In the genomic region with DNA sequence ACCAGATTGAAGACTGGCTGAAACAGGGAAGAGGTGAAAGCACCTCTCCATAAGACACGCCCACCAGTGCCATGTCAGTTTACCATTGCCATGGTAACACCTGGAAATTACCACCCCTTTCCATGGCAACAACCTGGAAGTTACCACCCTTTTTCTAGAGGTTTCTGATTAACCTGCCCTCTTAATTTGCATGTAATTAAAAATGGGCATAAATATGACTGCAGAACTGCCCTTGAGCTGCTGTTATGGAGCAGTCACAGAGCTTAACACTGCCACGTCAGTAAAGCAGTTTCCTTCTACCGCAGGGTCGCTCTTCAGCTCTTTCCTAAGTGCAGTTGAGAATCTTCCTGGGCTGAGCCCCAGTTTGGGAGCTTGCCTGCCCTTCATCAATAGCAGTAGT, we compare ENCODE assay signal across 8 cellular contexts. TPM values are rescaled to one million over a fixed set of nuclear protein-coding genes. Genes with fewer than 3 reads are reported as not detected.
A peak's percentile ranks its signal among the peaks of the same experiment; 100 is the strongest.
DNase-seq lines count a peak whose midpoint lies in the region; ATAC-seq, FAIRE-seq and TF ChIP-seq lines count a peak whose summit lies in the region.

No MANE protein-coding gene starts in this region.

- H3K27me3 Mint-ChIP-seq in stimulated activated naive CD8-positive, alpha-beta T cell treated with anti-CD3 and anti-CD28 coated beads, Interleukin-15, Interleukin-2, amounts not matched to agents 100 ng/mL and 50 ng/mL, for 24 hours: no peaks in the 10 kb centered on the region

- no peaks in the 10 kb centered on the region for H3K36me3 ChIP-seq in OCI-LY1 (ENCODE audit: insufficient read depth, low read length)
- no peaks in the 10 kb centered on the region for H3K36me3 ChIP-seq in endothelial cell of umbilical vein (ENCODE audit: control insufficient read depth in 2 of 2, extremely low read depth in 1 of 2, insufficient read depth in 2 of 2, low read length in 2 of 2)

- H2AFZ ChIP-seq in OCI-LY1 (ENCODE audit: low read length): no peak overlapping the region
- H2AFZ ChIP-seq in endothelial cell of umbilical vein (ENCODE audit: low read depth, low read length): no peak overlapping the region

- H3K27me3 ChIP-seq in OCI-LY1 (ENCODE audit: insufficient read depth, low read length) (no peaks in the 10 kb centered on the region), endothelial cell of umbilical vein (ENCODE audit: control insufficient read depth in 2 of 2, insufficient read depth in 2 of 2, low read length in 2 of 2) (no peaks in the 10 kb centered on the region)

- no peaks in the 10 kb centered on the region for H3K9me2 ChIP-seq in OCI-LY1 (ENCODE audit: low read depth, low read length)

- peaks cover 92% of the 10 kb centered on the region for H3K4me1 Mint-ChIP-seq in stimulated activated naive CD8-positive, alpha-beta T cell treated with anti-CD3 and anti-CD28 coated beads, Interleukin-15, Interleukin-2, amounts not matched to agents 100 ng/mL and 50 ng/mL, for 24 hours (ENCODE audit: low read depth)

- no peaks in the 10 kb centered on the region for H3K9me1 ChIP-seq in endothelial cell of umbilical vein (replicated peaks; ENCODE audit: control insufficient read depth, extremely low read depth, insufficient read depth, low read length)

- no peak for TF ChIP-seq POLR2A in endothelial cell of umbilical vein (IDR thresholded peaks at IDR 0.05; ENCODE audit: low read depth, low read length)

- no TSS peak for BruUV-seq in endothelial cell of umbilical vein (replicated peaks; lab: Mats Ljungman, UMichigan)

- H3K27ac ChIP-seq in OCI-LY1 (ENCODE audit: low read depth, low read length, poor library complexity, severe bottlenecking) (peak overlapping the region; percentile 71), endothelial cell of umbilical vein (ENCODE audit: insufficient read depth, low read depth, low read length) (peak overlapping the region; percentile 67)

- no peaks in the 10 kb centered on the region for H3F3A ChIP-seq in OCI-LY1 (ENCODE audit: insufficient read depth, low read length)

- H3K36me3 Mint-ChIP-seq in stimulated activated naive CD8-positive, alpha-beta T cell treated with anti-CD3 and anti-CD28 coated beads, Interleukin-15, Interleukin-2, amounts not matched to agents 100 ng/mL and 50 ng/mL, for 24 hours (ENCODE audit: low read depth): peaks cover 9% of the 10 kb centered on the region

- intact Hi-C loops in endothelial cell of umbilical vein (cut with micrococcal nuclease): no loop called here

- H3K4me3 Mint-ChIP-seq in stimulated activated naive CD8-positive, alpha-beta T cell treated with anti-CD3 and anti-CD28 coated beads, Interleukin-15, Interleukin-2, amounts not matched to agents 100 ng/mL and 50 ng/mL, for 24 hours: peak overlapping the region; percentile 74

- peak overlapping the region; percentile 27 for H3K4me3 ChIP-seq in OCI-LY1 (ENCODE audit: low read depth, low read length, poor library complexity, severe bottlenecking)
- no peak overlapping the region for H3K4me3 ChIP-seq in endothelial cell of umbilical vein (replicated peaks in 1 of 3; ENCODE audit: insufficient read depth in 1 of 3, low read depth in 1 of 3, low read length in 3 of 3)

- H3K9me3 ChIP-seq in OCI-LY1 (ENCODE audit: low read length): no peaks in the 10 kb centered on the region
- no peaks in the 10 kb centered on the region for H3K9me3 ChIP-seq in endothelial cell of umbilical vein (replicated peaks; ENCODE audit: control insufficient read depth, insufficient read depth, low read length)

- no peak for TF ChIP-seq CTCF in OCI-LY1 (IDR thresholded peaks at IDR 0.05; ENCODE audit: low read length)
- TF ChIP-seq CTCF in endothelial cell of umbilical vein (IDR thresholded peaks at IDR 0.05; ENCODE audit: extremely low read depth in 1 of 2, insufficient read depth in 1 of 2, low read depth in 1 of 2, low read length in 2 of 2): no peak
- no peak for TF ChIP-seq CTCF in D721Med (IDR thresholded peaks at IDR 0.05; ENCODE audit: insufficient read depth, missing control alignments)
- no peak for TF ChIP-seq CTCF in omental fat pad (IDR thresholded peaks at IDR 0.05)

- DNase-seq in endothelial cell of umbilical vein (ENCODE audit: low read depth, low spot score) (peak; percentile 68), D721Med (ENCODE audit: insufficient read length, low spot score) (no peak), GOT3 (lab: John Stamatoyannopoulos, UW) (no peak), omental fat pad (ENCODE audit: low spot score) (no peak)

- CTCF ChIA-PET in endothelial cell of umbilical vein (lab: Charles Lee): interaction anchor here (1.0 to 1.5 kb wide), 6 partner anchors 10 to 54 kb away, joined by 3 to 6 read pairs (median 4); a partner anchor contains a TSS

- no peaks in the 10 kb centered on the region for H3K9me3 Mint-ChIP-seq in stimulated activated naive CD8-positive, alpha-beta T cell treated with anti-CD3 and anti-CD28 coated beads, Interleukin-15, Interleukin-2, amounts not matched to agents 100 ng/mL and 50 ng/mL, for 24 hours

- H3K79me2 ChIP-seq in OCI-LY1 (ENCODE audit: insufficient read depth, low read length) (0 out of 2 replicates have a peak, but pooled peaks cover 7% of the 10 kb centered on the region), endothelial cell of umbilical vein (ENCODE audit: control insufficient read depth, insufficient read depth, low read length) (peaks cover 76% of the 10 kb centered on the region)

- H3K4me1 ChIP-seq in OCI-LY1 (ENCODE audit: insufficient read depth, low read length, severe bottlenecking) (peaks cover 54% of the 10 kb centered on the region), endothelial cell of umbilical vein (ENCODE audit: control insufficient read depth, extremely low read depth, insufficient read depth, low read length) (peaks cover 41% of the 10 kb centered on the region)

- H4K20me1 ChIP-seq in OCI-LY1 (ENCODE audit: insufficient read depth, low read length): no peaks in the 10 kb centered on the region
- H4K20me1 ChIP-seq in endothelial cell of umbilical vein (replicated peaks; ENCODE audit: control insufficient read depth, extremely low read depth, insufficient read depth, low read length): no peaks in the 10 kb centered on the region

- H3K9ac ChIP-seq in OCI-LY1 (ENCODE audit: low read length): peak overlapping the region; percentile 49; the same call in 1 of the 2 replicates
- H3K9ac ChIP-seq in endothelial cell of umbilical vein (replicated peaks; ENCODE audit: extremely low read depth, insufficient read depth, low read length): peak overlapping the region; percentile 40

- H3K4me2 ChIP-seq in OCI-LY1 (ENCODE audit: low read length) (peak overlapping the region; percentile 54), endothelial cell of umbilical vein (ENCODE audit: insufficient read depth, low read length) (peak overlapping the region; percentile 66)

- POLR2A ChIA-PET in endothelial cell of umbilical vein (lab: Charles Lee): interaction anchor here (0.5 to 0.7 kb wide), 2 partner anchors 11 to 17 kb away, joined by 3 to 4 read pairs; no protein-coding TSS in a partner anchor

- H3K27ac Mint-ChIP-seq in stimulated activated naive CD8-positive, alpha-beta T cell treated with anti-CD3 and anti-CD28 coated beads, Interleukin-15, Interleukin-2, amounts not matched to agents 100 ng/mL and 50 ng/mL, for 24 hours: peak overlapping the region; percentile 95

- ATAC-seq in GM18519 (IDR thresholded peaks at IDR 0.05; ENCODE audit: low FRiP score, unreplicated experiment) (peak; percentile 30), GM21786 (IDR thresholded peaks at IDR 0.05; ENCODE audit: unreplicated experiment) (peak; percentile 42), omental fat pad (ENCODE audit: low FRiP score) (no peak)

- FAIRE-seq in endothelial cell of umbilical vein (lab: Jason Lieb, UNC): peak; percentile 12
- no peak for FAIRE-seq in D721Med (lab: Jason Lieb, UNC)

- dilution Hi-C loops in endothelial cell of umbilical vein (cut with MboI; ENCODE audit: extremely low pct_ligation_motif_present, low sequenced_read_pairs): no loop called here

TF ChIP-seq in endothelial cell of umbilical vein, 7 proteins besides CTCF, POLR2A, EP300 and RAD21:
- TF ChIP-seq GATA2 (IDR thresholded peaks at IDR 0.05; ENCODE audit: insufficient read depth, insufficient read length, low read depth, low read length) (no peak), MYC (IDR thresholded peaks at IDR 0.05; ENCODE audit: low read depth, low read length) (no peak), EZH2 (IDR thresholded peaks at IDR 0.05; ENCODE audit: borderline replicate concordance, low read depth, low read length, severe bottlenecking) (no peak), JUN (IDR thresholded peaks at IDR 0.05; ENCODE audit: borderline replicate concordance, insufficient read depth, insufficient read length, low read depth) (no peak)
- TF ChIP-seq, protein P1, sequence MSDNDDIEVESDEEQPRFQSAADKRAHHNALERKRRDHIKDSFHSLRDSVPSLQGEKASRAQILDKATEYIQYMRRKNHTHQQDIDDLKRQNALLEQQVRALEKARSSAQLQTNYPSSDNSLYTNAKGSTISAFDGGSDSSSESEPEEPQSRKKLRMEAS (IDR thresholded peaks at IDR 0.05; ENCODE audit: insufficient read depth, insufficient read length): no peak

RNA-seq across cellular contexts. Expression of a gene that starts 55.2 kb away (rescaled TPM):
- 60.0 and 60.8 TPM in 2 replicates for total RNA-seq in endothelial cell of umbilical vein
- 16.8 and 20.2 TPM in 2 replicates for polyA plus RNA-seq in endothelial cell of umbilical vein
- 24.4 and 24.6 TPM in 2 replicates for polyA plus RNA-seq in endothelial cell of umbilical vein (2011; cell fraction: cytosol; rRNA removed)
- polyA plus RNA-seq in endothelial cell of umbilical vein (2011; cell fraction: nucleus; rRNA removed): 18.0 and 20.9 TPM in 2 replicates
- 42.8 and 47.2 TPM in 2 replicates for polyA plus RNA-seq in endothelial cell of umbilical vein (2012)
- 44.7 and 53.7 TPM in 2 replicates for polyA minus RNA-seq in endothelial cell of umbilical vein
- polyA minus RNA-seq in endothelial cell of umbilical vein (2011; cell fraction: cytosol; rRNA and poly(A)+ RNA removed): 20.9 TPM
- 11.6 and 16.9 TPM in 2 replicates for polyA minus RNA-seq in endothelial cell of umbilical vein (2011; cell fraction: nucleus; rRNA and poly(A)+ RNA removed)
- 10 to 100 TPM; 35.3 to 68.5 (median 45.9) TPM for total RNA-seq in omental fat pad
